1 cellular context compared by ENCODE assay signal in genomic region chr2:156125018-156125417, GRCh38.
TF ChIP-seq lines count a peak whose summit lies in the region.

No MANE protein-coding gene starts in this region.

TF ChIP-seq in GM23338, 12 proteins besides CTCF, POLR2A, EP300 and RAD21 (continued from another document):
- TF ChIP-seq ZNF462 (CRISPR knock-in tag; IDR thresholded peaks at IDR 0.05) (0 out of 2 replicates have a peak, but pooled peaks have one; percentile 10), EZH2 (IDR thresholded peaks at IDR 0.05; ENCODE audit: low read depth, unreplicated experiment) (no peak), JUNB (IDR thresholded peaks at IDR 0.05; ENCODE audit: unreplicated experiment) (no peak)
